Comparison of ENCODE assay signal across 28 cellular contexts in genomic region chr2:206558492-206558891, GRCh38.
DNase-seq lines count a peak whose midpoint lies in the region; ATAC-seq, FAIRE-seq and TF ChIP-seq lines count a peak whose summit lies in the region.
"Had no signal": no experiment of that assay in that cellular context is flagged by ENCODE, and none has a peak within 500 bp of the region (broad histone marks: within the 10 kb centered on the region; RNA-seq: fewer than 3 reads in every experiment).

No MANE protein-coding gene starts in this region.

- H3K4me3 ChIP-seq in BLaER1: no peak overlapping the region
- H3K4me3 ChIP-seq in GM12865 (ENCODE audit: low read depth, low read length): no peak overlapping the region
- H3K4me3 ChIP-seq in fibroblast of pulmonary artery (replicated peaks; ENCODE audit: low read depth, low read length): no peak overlapping the region
- H3K4me3 ChIP-seq in BE2C (ENCODE audit: low read depth, low read length): no peak overlapping the region
- H3K4me3 ChIP-seq in Caco-2 (ENCODE audit: low read depth, low read length): no peak overlapping the region
- H3K4me3 ChIP-seq: ascending aorta, lung, psoas muscle, thoracic aorta had no signal

- no peak for ATAC-seq in GM21447 (IDR thresholded peaks at IDR 0.05; ENCODE audit: unreplicated experiment)
- ATAC-seq: stimulated activated naive B cell treated with anti-CD40 and anti-IgM and Interleukin-4, amounts not matched to agents 10 μg/mL and 1 μg/mL and 100 μg/mL, for 72 hours had no signal

- H4K20me1 ChIP-seq in BLaER1: no peaks in the 10 kb centered on the region

- intact Hi-C loops in Caco-2 (cut with micrococcal nuclease; ENCODE audit: unreplicated experiment): loop anchor here (5.0 kb wide), 1 partner anchor 111 kb away; no protein-coding TSS in a partner anchor

- POLR2A ChIA-PET in Caco-2 (lab: Charles Lee): no interaction called here

- CTCF ChIA-PET in Caco-2 (lab: Charles Lee): interaction anchor here (1.0 to 1.1 kb wide), 3 partner anchors 78 to 168 kb away, joined by 3 to 11 read pairs (median 4); no protein-coding TSS in a partner anchor

- H3K4me3 Mint-ChIP-seq in Caco-2 (ENCODE audit: unreplicated experiment): no peak overlapping the region
- H3K4me3 Mint-ChIP-seq: activated naive CD4-positive, alpha-beta T cell treated with anti-CD3 and anti-CD28 coated beads for 36 hours; activated T-cell treated with anti-CD3 and anti-CD28 coated beads, Interleukin-2, amount 50 U/mL, for 24 hours; stimulated activated naive B cell treated with anti-CD40 and anti-IgM and Interleukin-4, amounts not matched to agents 10 μg/mL and 1 μg/mL and 100 μg/mL, for 72 hours had no signal

- no peak overlapping the region for H3K9ac ChIP-seq in BLaER1

- TF ChIP-seq CTCF in GM12865 (IDR thresholded peaks at IDR 0.05; ENCODE audit: insufficient read depth, low read depth, low read length, missing control alignments) (no peak), fibroblast of pulmonary artery (IDR thresholded peaks at IDR 0.05; ENCODE audit: low read length, missing control alignments) (no peak), BE2C (IDR thresholded peaks at IDR 0.05; ENCODE audit: low read depth, low read length) (no peak), Caco-2 (IDR thresholded peaks at IDR 0.05; ENCODE audit: insufficient read depth in 1 of 2, low read depth in 1 of 2, low read length in 1 of 2, severe bottlenecking in 1 of 2, unreplicated experiment in 1 of 2) (no peak)

- H3K9me3 Mint-ChIP-seq in Caco-2 (ENCODE audit: unreplicated experiment): no peaks in the 10 kb centered on the region
- H3K9me3 Mint-ChIP-seq: activated naive CD4-positive, alpha-beta T cell treated with anti-CD3 and anti-CD28 coated beads for 36 hours; activated T-cell treated with anti-CD3 and anti-CD28 coated beads, Interleukin-2, amount 50 U/mL, for 24 hours; stimulated activated naive B cell treated with anti-CD40 and anti-IgM and Interleukin-4, amounts not matched to agents 10 μg/mL and 1 μg/mL and 100 μg/mL, for 72 hours had no signal

- H3K27me3 Mint-ChIP-seq in Caco-2 (ENCODE audit: insufficient read depth, unreplicated experiment): no peaks in the 10 kb centered on the region
- H3K27me3 Mint-ChIP-seq: stimulated activated naive B cell treated with anti-CD40 and anti-IgM and Interleukin-4, amounts not matched to agents 10 μg/mL and 1 μg/mL and 100 μg/mL, for 72 hours had no signal

- FAIRE-seq in HTR-8/SVneo (lab: Jason Lieb, UNC): no peak
- FAIRE-seq: GM19239, kidney had no signal

- H3K4me1 Mint-ChIP-seq in Caco-2 (ENCODE audit: low read depth, unreplicated experiment): no peaks in the 10 kb centered on the region

- H3K27me3 ChIP-seq in BLaER1 (no peaks in the 10 kb centered on the region), BE2C (no peaks in the 10 kb centered on the region), Caco-2 (replicated peaks; ENCODE audit: control insufficient read depth, insufficient read depth, low read length) (no peaks in the 10 kb centered on the region)
- H3K27me3 ChIP-seq: ascending aorta, neutrophil had no signal

- H3K36me3 ChIP-seq in BLaER1 (no peaks in the 10 kb centered on the region), BE2C (no peaks in the 10 kb centered on the region), Caco-2 (ENCODE audit: control insufficient read depth, insufficient read depth, low read length) (no peaks in the 10 kb centered on the region)
- H3K36me3 ChIP-seq: ascending aorta, neutrophil, thoracic aorta had no signal

- no peaks in the 10 kb centered on the region for H3K36me3 Mint-ChIP-seq in Caco-2 (ENCODE audit: insufficient read depth, unreplicated experiment)
- H3K36me3 Mint-ChIP-seq: stimulated activated naive B cell treated with anti-CD40 and anti-IgM and Interleukin-4, amounts not matched to agents 10 μg/mL and 1 μg/mL and 100 μg/mL, for 72 hours had no signal

- H3K4me2 ChIP-seq in BLaER1: peak overlapping the region; percentile 25

- no peak overlapping the region for H3K27ac ChIP-seq in BLaER1
- H3K27ac ChIP-seq: ascending aorta, neutrophil, psoas muscle, RWPE1, thoracic aorta had no signal

- no peak overlapping the region for H3K27ac Mint-ChIP-seq in Caco-2 (ENCODE audit: unreplicated experiment)
- H3K27ac Mint-ChIP-seq: activated naive CD4-positive, alpha-beta T cell treated with anti-CD3 and anti-CD28 coated beads for 36 hours; activated T-cell treated with anti-CD3 and anti-CD28 coated beads, Interleukin-2, amount 50 U/mL, for 24 hours; stimulated activated naive B cell treated with anti-CD40 and anti-IgM and Interleukin-4, amounts not matched to agents 10 μg/mL and 1 μg/mL and 100 μg/mL, for 72 hours had no signal

- DNase-seq in GM12865 (ENCODE audit: low read depth): peak; percentile 16
- DNase-seq in SW480 (ENCODE audit: low spot score): peak; percentile 1
- DNase-seq in fibroblast of pulmonary artery (ENCODE audit: low read depth): peak; percentile 3
- DNase-seq in HTR-8/SVneo (ENCODE audit: insufficient read length, low spot score): no peak
- DNase-seq in BE2C: no peak
- no peak for DNase-seq in Caco-2
- DNase-seq: activated CD4-positive, CD25-positive, alpha-beta regulatory T cell; activated CD8-positive, alpha-beta memory T cell treated with anti-CD3 and anti-CD28 coated beads for 24 hours; activated T-cell treated with anti-CD3 and anti-CD28 coated beads, Interleukin-2, amount 50 U/mL, for 24 hours; DMS79 treated with DMSO at 0.1 percent for 48 hours; effector CD4-positive, alpha-beta T cell; GOT3; kidney; NCI-H2107; NCI-H524; psoas muscle; small intestine; stimulated activated CD4-positive, alpha-beta T cell treated with anti-CD3 and anti-CD28 coated beads, Interleukin-2, amount 100 ng/mL, for 24 hours; stimulated activated naive B cell treated with anti-CD40 and anti-IgM and Interleukin-4, amounts not matched to agents 10 μg/mL and 1 μg/mL and 100 μg/mL, for 72 hours had no signal

- peaks cover 10% of the 10 kb centered on the region; the same call in 1 of the 2 replicates for H3K4me1 ChIP-seq in BLaER1
- H3K4me1 ChIP-seq in BE2C: no peaks in the 10 kb centered on the region
- no peaks in the 10 kb centered on the region for H3K4me1 ChIP-seq in Caco-2
- H3K4me1 ChIP-seq: ascending aorta, psoas muscle had no signal

- H3K9me3 ChIP-seq in BLaER1 (no peaks in the 10 kb centered on the region), BE2C (no peaks in the 10 kb centered on the region), Caco-2 (no peaks in the 10 kb centered on the region)
- H3K9me3 ChIP-seq: ascending aorta, neutrophil, psoas muscle, thoracic aorta had no signal

- BruUV-seq in Caco-2 (replicated peaks; lab: Mats Ljungman, UMichigan): no TSS peak

Comparison
In these comparisons a context has a peak if more than half of its experiments do, and no peak if none do; other contexts are left out.
1. DNase-seq: peak in GM12865 (single experiment), SW480 (single experiment) and fibroblast of pulmonary artery (single experiment); none in HTR-8/SVneo (single experiment), BE2C (single experiment) and Caco-2 (0 of 2).